ENCODE assay signal across 22 cellular contexts in the genomic region with DNA sequence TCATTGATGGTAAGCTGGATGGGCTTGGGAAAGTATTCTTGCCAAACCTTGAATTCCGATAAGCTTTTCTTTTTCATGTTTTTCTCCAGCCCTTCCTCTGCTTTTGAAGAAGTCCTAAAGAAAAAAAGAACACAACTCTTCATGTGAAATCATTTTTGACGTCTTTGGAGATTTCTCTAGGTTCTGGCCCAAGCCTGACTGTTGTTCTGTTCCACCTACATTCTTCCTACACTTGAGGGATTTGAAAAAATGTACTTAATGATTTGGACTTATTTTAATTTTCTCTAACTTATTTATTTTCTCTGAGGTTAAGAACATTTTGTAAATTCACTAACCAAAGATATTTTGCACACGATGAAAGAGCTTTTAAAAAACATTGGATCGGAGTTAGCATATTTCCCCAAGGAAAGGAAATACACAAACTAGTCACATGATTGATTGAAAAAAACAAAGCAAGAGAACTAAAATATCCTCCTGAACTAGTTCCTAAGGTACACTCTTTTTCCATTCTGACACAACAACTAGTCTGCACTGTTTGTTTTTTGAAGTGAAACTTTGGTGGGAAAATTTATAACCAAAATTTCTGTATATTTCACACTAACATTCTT.
"Had no signal": no experiment of that assay in that cellular context is flagged by ENCODE, and none has a peak within 500 bp of the region (broad histone marks: within the 10 kb centered on the region; RNA-seq: fewer than 3 reads in every experiment).

No MANE protein-coding gene starts in this region.

- H3K4me3 ChIP-seq: lung, spleen had no signal

- H3K4me3 Mint-ChIP-seq: activated B cell treated with CpG ODN at 0.5 μM for 24 hours; activated CD4-positive, alpha-beta memory T cell treated with anti-CD3 and anti-CD28 coated beads for 36 hours; activated naive CD8-positive, alpha-beta T cell treated with anti-CD3 and anti-CD28 coated beads for 36 hours; brain; central memory CD8-positive, alpha-beta T cell; nephron had no signal

- H3K36me3 ChIP-seq: spleen had no signal

- H3K9me3 ChIP-seq: spleen had no signal

- H3K27me3 ChIP-seq: spleen had no signal

- H3K4me1 Mint-ChIP-seq: activated B cell treated with CpG ODN at 0.5 μM for 24 hours; activated naive CD8-positive, alpha-beta T cell treated with anti-CD3 and anti-CD28 coated beads for 36 hours; brain; central memory CD8-positive, alpha-beta T cell; nephron had no signal

- H3K27me3 Mint-ChIP-seq: activated naive CD8-positive, alpha-beta T cell treated with anti-CD3 and anti-CD28 coated beads for 36 hours; brain had no signal

- H3K27ac Mint-ChIP-seq: activated B cell treated with CpG ODN at 0.5 μM for 24 hours; activated CD4-positive, alpha-beta memory T cell treated with anti-CD3 and anti-CD28 coated beads for 36 hours; activated naive CD8-positive, alpha-beta T cell treated with anti-CD3 and anti-CD28 coated beads for 36 hours; brain; nephron had no signal

- ATAC-seq: left colon had no signal

- H3K4me1 ChIP-seq: spleen had no signal

- H3K27ac ChIP-seq: spleen had no signal

- H3K36me3 Mint-ChIP-seq: activated CD4-positive, alpha-beta memory T cell treated with anti-CD3 and anti-CD28 coated beads for 36 hours; activated naive CD8-positive, alpha-beta T cell treated with anti-CD3 and anti-CD28 coated beads for 36 hours; brain had no signal

- DNase-seq: activated B cell treated with CpG ODN at 0.5 μM for 24 hours; activated CD4-positive, alpha-beta memory T cell treated with anti-CD3 and anti-CD28 coated beads for 36 hours; activated CD4-positive, alpha-beta T cell treated with anti-CD3 and anti-CD28 coated beads for 4 hours; activated naive CD8-positive, alpha-beta T cell treated with anti-CD3 and anti-CD28 coated beads for 36 hours; activated T-cell treated with anti-CD3 and anti-CD28 coated beads for 4 hours; amygdala; cortex of kidney; glutamatergic neuron; hippocampal formation; islet precursor cell; left colon; midbrain; occipital lobe; posterior cingulate gyrus; spleen; stimulated activated CD4-positive, alpha-beta T cell treated with anti-CD3 and anti-CD28 coated beads, Interleukin-4, amount 100 ng/mL, for 4 hours; stimulated activated naive CD4-positive, alpha-beta T cell; trophoblast cell had no signal
